Comparison of ENCODE assay signal across 8 cellular contexts in genomic region chr13:79405501-79405830, GRCh38. TPM values are rescaled to one million over a fixed set of nuclear protein-coding genes. Genes with fewer than 3 reads are reported as not detected.
DNase-seq lines count a peak whose midpoint lies in the region; ATAC-seq and TF ChIP-seq lines count a peak whose summit lies in the region.

No MANE protein-coding gene starts in this region.

- peak overlapping the region; percentile 98 for H3K9ac ChIP-seq in iPS-20b (ENCODE audit: low read depth, low read length)

- no peak for TF ChIP-seq POLR2A in suprapubic skin (IDR thresholded peaks at IDR 0.05)

- H3K4me1 ChIP-seq in ACC112 (ENCODE audit: control insufficient read depth, insufficient read depth, low read length, unreplicated experiment) (peaks cover 31% of the 10 kb centered on the region), iPS-20b (ENCODE audit: insufficient read depth, low read length) (peaks cover 23% of the 10 kb centered on the region; the same call in 1 of the 2 replicates), suprapubic skin (peaks cover 64% of the 10 kb centered on the region)

- H3K27me3 ChIP-seq in ACC112 (ENCODE audit: insufficient read depth, low read length), result no peaks in the 10 kb centered on the region
- no peaks in the 10 kb centered on the region for H3K27me3 ChIP-seq in iPS-20b (ENCODE audit: insufficient read depth, low read length)
- no peaks in the 10 kb centered on the region for H3K27me3 ChIP-seq in suprapubic skin

- TF ChIP-seq EP300 in suprapubic skin (IDR thresholded peaks at IDR 0.05), result no peak

- DNase-seq in suprapubic skin (ENCODE audit: low spot score in 2 of 2) (no peak), NCI-H2029 treated with DMSO at 0.1 percent for 48 hours (lab: John Stamatoyannopoulos, UW) (no peak)
- DNase-seq in NK-92 treated with Interleukin-12 subunit alpha and Interleukin-12 subunit beta, amount 100 ng/mL, for 24 hours (lab: John Stamatoyannopoulos, UW), result no peak

- TF ChIP-seq CTCF in VCaP (conservative IDR thresholded peaks at IDR 0.05) (no peak), suprapubic skin (IDR thresholded peaks at IDR 0.05) (no peak)

- H3K27ac ChIP-seq in ACC112 (ENCODE audit: low read depth, low read length) (peak overlapping the region; percentile 62; the same call in 1 of the 2 replicates), VCaP (peak overlapping the region; percentile 97), iPS-20b (ENCODE audit: low read length) (peak overlapping the region; percentile 1), suprapubic skin (peak overlapping the region; percentile 99)

- H2AFZ ChIP-seq in ACC112 (ENCODE audit: low read length, unreplicated experiment), result peak overlapping the region; percentile 90

- H3K36me3 ChIP-seq in ACC112 (ENCODE audit: insufficient read depth, low read length), result 0 out of 2 replicates have a peak, but pooled peaks cover 1% of the 10 kb centered on the region
- H3K36me3 ChIP-seq in iPS-20b (ENCODE audit: insufficient read depth, low read depth, low read length), result peaks cover 4% of the 10 kb centered on the region; the same call in 1 of the 2 replicates
- no peaks in the 10 kb centered on the region for H3K36me3 ChIP-seq in suprapubic skin

- peak overlapping the region; percentile 88 for H3K4me3 ChIP-seq in ACC112 (ENCODE audit: low read depth, low read length)
- H3K4me3 ChIP-seq in iPS-20b (ENCODE audit: low read length), result peak overlapping the region; percentile 96
- peak overlapping the region; percentile 99 for H3K4me3 ChIP-seq in suprapubic skin

- peak; percentile 41 for ATAC-seq in GM19025 (IDR thresholded peaks at IDR 0.05; ENCODE audit: low read depth, unreplicated experiment)
- ATAC-seq in HG03175 (IDR thresholded peaks at IDR 0.05; ENCODE audit: unreplicated experiment), result peak; percentile 46

- 0% methylated on average over 8 of the region's 19 CpGs for WGBS in suprapubic skin

- H3K9me3 ChIP-seq in iPS-20b (ENCODE audit: insufficient read depth, low read depth, low read length), result no peaks in the 10 kb centered on the region
- no peaks in the 10 kb centered on the region for H3K9me3 ChIP-seq in suprapubic skin

- H3K79me2 ChIP-seq in ACC112 (ENCODE audit: control insufficient read depth, insufficient read depth, low read length, unreplicated experiment), result peaks cover 70% of the 10 kb centered on the region

RNA-seq across cellular contexts. Expression of gene RBM26, which starts 0.6 kb away (rescaled TPM):
- 10 to 100 TPM; 23.4 to 78.5 (median 34.2) TPM for total RNA-seq in suprapubic skin

Comparison
In these comparisons a context has a peak if more than half of its experiments do, and no peak if none do; other contexts are left out.
1. H3K27ac ChIP-seq: peak in every context shown above with its lines; median percentile 99 in suprapubic skin; 97 in VCaP; 62 in ACC112; 1 in iPS-20b.